Comparison of ENCODE assay signal across 8 cellular contexts in the genomic region with DNA sequence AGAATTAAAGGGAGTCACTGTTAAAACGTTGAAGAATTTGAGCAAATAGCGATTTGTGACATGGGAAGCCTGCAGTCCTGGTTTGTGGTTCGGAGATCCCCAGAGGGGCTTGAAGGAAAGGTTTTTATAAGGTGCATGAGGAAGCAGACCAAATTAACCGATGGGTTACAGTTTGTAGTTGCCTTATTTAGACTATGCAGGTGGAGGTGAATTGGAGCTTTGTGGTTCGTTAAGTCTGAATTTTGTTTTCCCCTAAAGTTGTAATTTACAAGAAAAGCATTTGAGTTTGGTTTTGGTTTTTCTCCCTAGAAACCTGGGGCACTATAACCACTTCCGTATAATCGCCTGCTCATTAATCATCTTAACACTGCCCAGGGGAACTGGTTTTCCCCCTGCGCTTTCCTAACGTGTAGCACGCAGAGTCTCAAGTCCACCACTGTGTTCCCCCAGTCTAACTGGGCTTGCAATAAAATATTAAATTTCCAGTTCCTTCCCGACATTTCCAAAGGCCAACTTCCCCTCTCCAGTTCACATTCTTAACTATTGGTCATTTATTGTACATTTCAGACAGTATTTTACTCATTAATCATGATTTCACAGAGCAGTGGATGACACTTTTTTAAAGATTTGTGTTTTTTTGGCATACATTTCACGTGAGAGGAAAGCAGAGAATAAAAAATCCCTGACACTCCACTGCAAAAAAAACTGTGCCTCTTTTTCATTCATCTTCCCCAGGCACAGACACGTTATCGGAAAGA. TPM values are rescaled to one million over a fixed set of nuclear protein-coding genes. Genes with fewer than 3 reads are reported as not detected.
DNase-seq lines count a peak whose midpoint lies in the region; ATAC-seq and TF ChIP-seq lines count a peak whose summit lies in the region.

No MANE protein-coding gene starts in this region.

- peak; percentile 37 for ATAC-seq in GM18511 (IDR thresholded peaks at IDR 0.05; ENCODE audit: unreplicated experiment)
- ATAC-seq in HG03139 (IDR thresholded peaks at IDR 0.05; ENCODE audit: unreplicated experiment), result peak; percentile 28
- ATAC-seq in left colon, result peak; percentile 67

- POLR2A ChIA-PET in PC-9 (lab: Charles Lee; ENCODE audit: unreplicated experiment), result no interaction called here
- POLR2A ChIA-PET in MCF 10A (lab: Yijun Ruan, JAX), result interaction anchor here (0.6 to 3.1 kb wide), 13 partner anchors 9 to 919 kb away, joined by 3 to 16 read pairs (median 3); a partner anchor contains a TSS

- H3F3A ChIP-seq in PC-9 (ENCODE audit: insufficient read depth, low read depth), result no peaks in the 10 kb centered on the region; the same call in 1 of the 2 replicates

- H3K27ac Mint-ChIP-seq in MCF 10A (ENCODE audit: low read depth, unreplicated experiment), result peak overlapping the region; percentile 94

- intact Hi-C loops in PC-9 (cut with micrococcal nuclease; ENCODE audit: unreplicated experiment), result loop anchor here (10.0 kb wide), 1 partner anchor 160 kb away; a partner anchor contains a TSS
- intact Hi-C loops in MCF 10A (cut with micrococcal nuclease), result loop anchor here (5.0 kb wide), 1 partner anchor 367 kb away; a partner anchor contains a TSS
- intact Hi-C loops in left colon (cut with DNase I, micrococcal nuclease), result no loop called here

- CTCF ChIA-PET in PC-9 (lab: Charles Lee) (no interaction called here), MCF 10A (lab: Yijun Ruan, JAX) (interaction anchor here (0.6 to 10.1 kb wide), 3 partner anchors 16 to 889 kb away, joined by 4 to 108 read pairs (median 7); no protein-coding TSS in a partner anchor)

- H3K4me1 Mint-ChIP-seq in MCF 10A (ENCODE audit: insufficient read depth, unreplicated experiment), result peaks cover 39% of the 10 kb centered on the region

- peaks cover 44% of the 10 kb centered on the region for H3K36me3 ChIP-seq in PC-9 (ENCODE audit: low read depth)

- H3K4me3 Mint-ChIP-seq in MCF 10A (ENCODE audit: unreplicated experiment), result peak overlapping the region; percentile 91

- peak overlapping the region; percentile 85 for H3K4me3 ChIP-seq in PC-9

- H3K27me3 ChIP-seq in PC-9 (ENCODE audit: insufficient read depth, low read depth), result no peaks in the 10 kb centered on the region

- peak overlapping the region; percentile 100 for H2AFZ ChIP-seq in PC-9

- H3K36me3 Mint-ChIP-seq in MCF 10A (ENCODE audit: insufficient read depth, unreplicated experiment), result peaks cover 20% of the 10 kb centered on the region

- H3K9me2 ChIP-seq in PC-9 (ENCODE audit: insufficient read depth), result no peaks in the 10 kb centered on the region

- TF ChIP-seq CTCF in PC-9 (conservative IDR thresholded peaks at IDR 0.05) (no peak), MCF 10A (IDR thresholded peaks at IDR 0.05; ENCODE audit: unreplicated experiment) (no peak)

- H3K4me1 ChIP-seq in PC-9 (replicated peaks; ENCODE audit: insufficient read depth), result peaks cover 25% of the 10 kb centered on the region

- peaks cover 26% of the 10 kb centered on the region for H3K9me3 ChIP-seq in PC-9 (ENCODE audit: insufficient read depth, low read depth)

- no peaks in the 10 kb centered on the region for H4K20me1 ChIP-seq in PC-9 (ENCODE audit: insufficient read depth)

- no TSS peak for BruUV-seq in PC-9 (replicated peaks; lab: Mats Ljungman, UMichigan)
- BruUV-seq in MCF 10A (replicated peaks; lab: Mats Ljungman, UMichigan), result TSS peak; percentile 43

- no peaks in the 10 kb centered on the region for H3K27me3 Mint-ChIP-seq in MCF 10A (ENCODE audit: insufficient read depth, unreplicated experiment)

- peaks cover 59% of the 10 kb centered on the region for H3K79me2 ChIP-seq in PC-9 (ENCODE audit: low read depth)

- peak overlapping the region; percentile 85 for H3K4me2 ChIP-seq in PC-9

- DNase-seq in CD1c-positive myeloid dendritic cell (ENCODE audit: extremely low spot score) (peak; percentile 86), PC-9 (peak; percentile 39 to 71), MCF 10A (ENCODE audit: unreplicated experiment) (peak; percentile 61), left colon (peak; percentile 28 to 49), substantia nigra (lab: John Stamatoyannopoulos, UW) (no peak), T1000 (lab: John Stamatoyannopoulos, UW) (no peak)

- peak overlapping the region; percentile 67 for H3K27ac ChIP-seq in PC-9
- peak overlapping the region; percentile 65 for H3K27ac ChIP-seq in substantia nigra (ENCODE audit: low read depth, low read length, poor library complexity, severe bottlenecking)

- no peaks in the 10 kb centered on the region for H3K9me3 Mint-ChIP-seq in MCF 10A (ENCODE audit: unreplicated experiment)

RNA-seq across cellular contexts. Expression of a gene that starts 0.9 kb away (rescaled TPM):
- total RNA-seq in PC-9 (2021) (12.4 and 18.4 TPM in 2 replicates), MCF 10A (2022) (10.1 and 10.6 TPM in 2 replicates), left colon (10 to 100 TPM; 10.6 to 12.4 TPM)

Comparison
In these comparisons a context has a peak if more than half of its experiments do, and no peak if none do; other contexts are left out.
1. DNase-seq: peak in CD1c-positive myeloid dendritic cell (single experiment), PC-9 (2 of 2), MCF 10A (single experiment) and left colon (2 of 2); none in substantia nigra (0 of 49) and T1000 (single experiment).
2. intact Hi-C loops: an anchor here in PC-9 (10.0 kb wide) and MCF 10A (5.0 kb wide); none called in left colon.
3. Peak in every context shown above with its lines, with median percentiles within 50 percentile points of each other: ATAC-seq.